9 cellular contexts compared by ENCODE assay signal in the genomic region with DNA sequence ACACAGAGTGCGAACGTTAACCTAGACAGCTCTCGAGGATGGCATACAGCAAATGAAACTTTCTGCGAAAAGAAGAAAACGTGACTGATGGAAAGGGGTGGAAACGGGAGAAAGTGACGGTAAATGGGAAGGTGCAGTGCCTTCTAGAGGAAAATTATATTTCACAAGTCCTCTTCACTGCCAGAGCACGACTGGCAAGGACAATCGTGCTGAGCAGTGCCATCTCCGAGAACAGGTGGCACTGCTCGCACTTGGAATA. TPM values are rescaled to one million over a fixed set of nuclear protein-coding genes. Genes with fewer than 3 reads are reported as not detected.
DNase-seq lines count a peak whose midpoint lies in the region; ATAC-seq, FAIRE-seq and TF ChIP-seq lines count a peak whose summit lies in the region.
"Had no signal": no experiment of that assay in that cellular context is flagged by ENCODE, and none has a peak within 500 bp of the region (broad histone marks: within the 10 kb centered on the region; RNA-seq: fewer than 3 reads in every experiment).

No MANE protein-coding gene starts in this region.

- H3K27me3 Mint-ChIP-seq in stimulated activated memory B cell treated with anti-CD40 and anti-IgM and Interleukin-4, amounts not matched to agents 10 μg/mL and 1 μg/mL and 100 μg/mL, for 72 hours, result no peaks in the 10 kb centered on the region

- H3K36me3 Mint-ChIP-seq in stimulated activated memory B cell treated with anti-CD40 and anti-IgM and Interleukin-4, amounts not matched to agents 10 μg/mL and 1 μg/mL and 100 μg/mL, for 72 hours, result peaks cover 11% of the 10 kb centered on the region

- peaks cover 14% of the 10 kb centered on the region for H3K4me1 Mint-ChIP-seq in stimulated activated memory B cell treated with anti-CD40 and anti-IgM and Interleukin-4, amounts not matched to agents 10 μg/mL and 1 μg/mL and 100 μg/mL, for 72 hours

- H3K36me3 ChIP-seq in BLaER1 treated with 17β-estradiol and CSF1 and Interleukin-3, amounts not matched to agents 10 nM and 100 nM, result peaks cover 26 to 38% (median 31%) of the 10 kb centered on the region in 11 experiments; a peak in 21 of 22 replicates
- H3K36me3 ChIP-seq in endocrine pancreas (ENCODE audit: control insufficient read depth, insufficient read depth, low read length) (no peaks in the 10 kb centered on the region), neuron (ENCODE audit: insufficient read depth, low read length) (peaks cover 12% of the 10 kb centered on the region)

- peak overlapping the region; percentile 78 to 94 (median 90) for H3K4me2 ChIP-seq in BLaER1 treated with 17β-estradiol and CSF1 and Interleukin-3, amounts not matched to agents 10 nM and 100 nM

- no peaks in the 10 kb centered on the region for H3K27me3 ChIP-seq in BLaER1 treated with 17β-estradiol and CSF1 and Interleukin-3, amounts not matched to agents 10 nM and 100 nM
- H3K27me3 ChIP-seq in endocrine pancreas (ENCODE audit: control insufficient read depth, insufficient read depth, low read length) (no peaks in the 10 kb centered on the region), neuron (ENCODE audit: insufficient read depth, low read length) (no peaks in the 10 kb centered on the region)

- H3K4me3 Mint-ChIP-seq in stimulated activated memory B cell treated with anti-CD40 and anti-IgM and Interleukin-4, amounts not matched to agents 10 μg/mL and 1 μg/mL and 100 μg/mL, for 72 hours, result no peak overlapping the region
- H3K4me3 Mint-ChIP-seq: natural killer cell had no signal

- FAIRE-seq in H54 (lab: Jason Lieb, UNC), result no peak

- no peaks in the 10 kb centered on the region for H3K9me3 Mint-ChIP-seq in stimulated activated memory B cell treated with anti-CD40 and anti-IgM and Interleukin-4, amounts not matched to agents 10 μg/mL and 1 μg/mL and 100 μg/mL, for 72 hours
- H3K9me3 Mint-ChIP-seq: natural killer cell had no signal

- ATAC-seq in stimulated activated memory B cell treated with anti-CD40 and anti-IgM and Interleukin-4, amounts not matched to agents 10 μg/mL and 1 μg/mL and 100 μg/mL, for 72 hours, result no peak

- H3K9ac ChIP-seq in BLaER1 treated with 17β-estradiol and CSF1 and Interleukin-3, amounts not matched to agents 10 nM and 100 nM, result peak overlapping the region; percentile 83 to 94 (median 89)
- H3K9ac ChIP-seq in endocrine pancreas (ENCODE audit: control insufficient read depth, insufficient read depth, low read length), result peak overlapping the region; percentile 27

- no peak for TF ChIP-seq POLR2A in H54 (IDR thresholded peaks at IDR 0.05; ENCODE audit: low read depth, low read length)

- no peak for DNase-seq in Jurkat, Clone E6-1 (ENCODE audit: low read depth, low spot score)
- DNase-seq in putamen (ENCODE audit: low spot score) (no peak), H54 (ENCODE audit: insufficient read length, low spot score) (no peak), HuH-7.5 (ENCODE audit: low spot score) (no peak)

- H3K4me3 ChIP-seq in BLaER1 treated with 17β-estradiol and CSF1 and Interleukin-3, amounts not matched to agents 10 nM and 100 nM, result peak overlapping the region; percentile 69 to 97 (median 89)
- peak overlapping the region; percentile 94 for H3K4me3 ChIP-seq in Jurkat, Clone E6-1 (ENCODE audit: low read length)
- H3K4me3 ChIP-seq in endocrine pancreas (ENCODE audit: control insufficient read depth, insufficient read depth, low read length), result peak overlapping the region; percentile 95
- H3K4me3 ChIP-seq in neuron (ENCODE audit: low read length), result peak overlapping the region; percentile 62

- H3K27ac Mint-ChIP-seq in stimulated activated memory B cell treated with anti-CD40 and anti-IgM and Interleukin-4, amounts not matched to agents 10 μg/mL and 1 μg/mL and 100 μg/mL, for 72 hours, result no peak overlapping the region
- H3K27ac Mint-ChIP-seq: natural killer cell had no signal

- no peaks in the 10 kb centered on the region; a peak in 1 of 22 replicates for H3K9me3 ChIP-seq in BLaER1 treated with 17β-estradiol and CSF1 and Interleukin-3, amounts not matched to agents 10 nM and 100 nM (replicated peaks in 1 of 11)
- H3K9me3 ChIP-seq in endocrine pancreas (ENCODE audit: control insufficient read depth, low read length) (no peaks in the 10 kb centered on the region), neuron (ENCODE audit: low read length) (no peaks in the 10 kb centered on the region)

- peaks cover 21 to 54% (median 27%) of the 10 kb centered on the region in 10 experiments for H3K4me1 ChIP-seq in BLaER1 treated with 17β-estradiol and CSF1 and Interleukin-3, amounts not matched to agents 10 nM and 100 nM
- H3K4me1 ChIP-seq in endocrine pancreas (ENCODE audit: control insufficient read depth, insufficient read depth, low read length), result no peaks in the 10 kb centered on the region
- H3K4me1 ChIP-seq in neuron (ENCODE audit: insufficient read depth, low read length), result peaks cover 15% of the 10 kb centered on the region

- H3K27ac ChIP-seq in BLaER1 treated with 17β-estradiol and CSF1 and Interleukin-3, amounts not matched to agents 10 nM and 100 nM, result peak overlapping the region; percentile 71 to 95 (median 87)

- peak overlapping the region; percentile 53 for H2AFZ ChIP-seq in neuron (ENCODE audit: low read depth, low read length)

- H4K20me1 ChIP-seq in BLaER1 treated with 17β-estradiol and CSF1 and Interleukin-3, amounts not matched to agents 10 nM and 100 nM, result peaks cover 0 to 33% (median 12%) of the 10 kb centered on the region in 11 experiments; a peak in 8 of 22 replicates

RNA-seq across cellular contexts. Expression of gene STAT1, which starts 0.4 kb away (rescaled TPM):
- 34.2 TPM for polyA plus RNA-seq in Jurkat, Clone E6-1 (2012; ENCODE audit: insufficient read depth, insufficient read length)
